In the genomic region with DNA sequence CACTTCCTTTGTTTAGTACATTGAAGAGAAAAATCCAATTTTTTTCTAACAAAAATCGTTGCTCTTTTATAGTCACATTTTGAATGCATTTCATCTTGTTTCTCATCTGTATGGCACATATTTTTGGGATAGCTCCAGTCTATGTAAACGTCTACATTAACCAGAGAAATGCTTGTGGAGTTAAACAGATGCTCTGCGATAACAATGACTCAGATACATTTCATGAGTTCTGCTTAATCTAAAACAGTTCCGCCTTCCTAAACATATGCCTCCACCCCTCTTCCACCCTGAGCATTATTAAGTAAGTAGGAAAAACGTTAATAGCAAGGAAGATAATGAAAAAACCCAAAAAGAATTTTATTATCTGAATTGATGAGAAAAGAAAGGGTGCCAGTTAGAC, we compare ENCODE assay signal across 25 cellular contexts.
DNase-seq lines count a peak whose midpoint lies in the region; ATAC-seq, FAIRE-seq and TF ChIP-seq lines count a peak whose summit lies in the region.
"Had no signal": no experiment of that assay in that cellular context is flagged by ENCODE, and none has a peak within 500 bp of the region (broad histone marks: within the 10 kb centered on the region; RNA-seq: fewer than 3 reads in every experiment).

No MANE protein-coding gene starts in this region.

- TF ChIP-seq POLR2A in gastrocnemius medialis (IDR thresholded peaks at IDR 0.05), result no peak

- H3K4me1 ChIP-seq in kidney (ENCODE audit: control insufficient read depth in 1 of 2, insufficient read depth in 1 of 2, low read depth in 1 of 2, low read length in 2 of 2) (no peaks in the 10 kb centered on the region), gastrocnemius medialis (no peaks in the 10 kb centered on the region)
- H3K4me1 ChIP-seq: parathyroid adenoma, sigmoid colon, tibial nerve had no signal

- intact Hi-C loops in kidney (cut with DNase I) (no loop called here), gastrocnemius medialis (cut with DNase I; ENCODE audit: low total_unique reads) (no loop called here)

- no peaks in the 10 kb centered on the region for H3K27me3 ChIP-seq in gastrocnemius medialis
- H3K27me3 ChIP-seq: BE2C, dorsolateral prefrontal cortex, sigmoid colon, tibial nerve had no signal

- H3K36me3 ChIP-seq in kidney (ENCODE audit: control insufficient read depth in 1 of 2, insufficient read depth in 2 of 2, low read length in 2 of 2) (no peaks in the 10 kb centered on the region), gastrocnemius medialis (no peaks in the 10 kb centered on the region)
- H3K36me3 ChIP-seq: BE2C, sigmoid colon, tibial nerve had no signal

- DNase-seq in HFF-Myc (ENCODE audit: extremely low read depth, low read depth) (peak; percentile 67), astrocyte of the cerebellum (ENCODE audit: low read depth) (peak; percentile 3), fibroblast of the conjunctiva (ENCODE audit: low read depth) (peak; percentile 63), stromal cell of bone marrow (ENCODE audit: low read depth) (peak; percentile 6), kidney (no peak), gastrocnemius medialis (no peak)
- DNase-seq: activated CD4-positive, alpha-beta T cell treated with anti-CD3 and anti-CD28 coated beads for 48 hours; BE2C; COR-L47; DND-41; dorsolateral prefrontal cortex; naive thymus-derived CD8-positive, alpha-beta T cell; NCI-H1694; NCI-H2227 treated with DMSO at 0.1 percent for 48 hours; NCI-H82; PC-3; SHP77 treated with DMSO at 0.1 percent for 48 hours; sigmoid colon had no signal

- H3K27ac ChIP-seq in kidney (ENCODE audit: low read depth in 2 of 2, low read length in 2 of 2) (no peak overlapping the region), gastrocnemius medialis (no peak overlapping the region)
- H3K27ac ChIP-seq: epithelial cell of prostate, parathyroid adenoma, sigmoid colon, tibial nerve had no signal

- no peaks in the 10 kb centered on the region for H3K9me3 ChIP-seq in kidney (ENCODE audit: control insufficient read depth in 1 of 2, low read length in 2 of 2)
- no peaks in the 10 kb centered on the region for H3K9me3 ChIP-seq in gastrocnemius medialis
- H3K9me3 ChIP-seq: BE2C had no signal

- in situ Hi-C loops in astrocyte of the cerebellum (cut with HindIII; ENCODE audit: low sequenced_read_pairs), result no loop called here
- in situ Hi-C loops in gastrocnemius medialis (cut with MboI; ENCODE audit: low sequenced_read_pairs in 4 of 4), result no loop called here

- no peak for FAIRE-seq in kidney (lab: Jason Lieb, UNC)
- FAIRE-seq: bronchial epithelial cell, GM18507 had no signal

- ATAC-seq in HG03159 (IDR thresholded peaks at IDR 0.05; ENCODE audit: unreplicated experiment), result no peak
- no peak for ATAC-seq in gastrocnemius medialis
- ATAC-seq: left lobe of liver; naive thymus-derived CD8-positive, alpha-beta T cell; PC-3 had no signal

- TF ChIP-seq CTCF in HFF-Myc (IDR thresholded peaks at IDR 0.05; ENCODE audit: low read depth, low read length, missing control alignments), result no peak
- no peak for TF ChIP-seq CTCF in astrocyte of the cerebellum (IDR thresholded peaks at IDR 0.05; ENCODE audit: low read depth, low read length, missing control alignments)
- no peak for TF ChIP-seq CTCF in kidney (IDR thresholded peaks at IDR 0.05; ENCODE audit: borderline replicate concordance, extremely low read depth, insufficient read depth)
- TF ChIP-seq CTCF in gastrocnemius medialis (IDR thresholded peaks at IDR 0.05 in 4 of 5, conservative IDR thresholded peaks at IDR 0.05 in 1 of 5), result no peak

- H3K4me3 ChIP-seq in HFF-Myc (replicated peaks; ENCODE audit: low read depth, low read length) (no peak overlapping the region), astrocyte of the cerebellum (ENCODE audit: low read depth, low read length) (no peak overlapping the region), kidney (ENCODE audit: low read length in 2 of 2) (no peak overlapping the region), gastrocnemius medialis (no peak overlapping the region)
- H3K4me3 ChIP-seq: dorsolateral prefrontal cortex, sigmoid colon, tibial nerve had no signal

- no peak overlapping the region for H3K9ac ChIP-seq in kidney (ENCODE audit: low read length in 2 of 2)
- H3K9ac ChIP-seq: parathyroid adenoma had no signal

Comparison
In these comparisons a context has a peak if more than half of its experiments do, and no peak if none do; other contexts are left out.
1. DNase-seq: peak in HFF-Myc (single experiment), astrocyte of the cerebellum (single experiment), fibroblast of the conjunctiva (single experiment) and stromal cell of bone marrow (single experiment); none in kidney (single experiment) and gastrocnemius medialis (0 of 2).